ENCODE assay signal across 1 cellular context in the genomic region with DNA sequence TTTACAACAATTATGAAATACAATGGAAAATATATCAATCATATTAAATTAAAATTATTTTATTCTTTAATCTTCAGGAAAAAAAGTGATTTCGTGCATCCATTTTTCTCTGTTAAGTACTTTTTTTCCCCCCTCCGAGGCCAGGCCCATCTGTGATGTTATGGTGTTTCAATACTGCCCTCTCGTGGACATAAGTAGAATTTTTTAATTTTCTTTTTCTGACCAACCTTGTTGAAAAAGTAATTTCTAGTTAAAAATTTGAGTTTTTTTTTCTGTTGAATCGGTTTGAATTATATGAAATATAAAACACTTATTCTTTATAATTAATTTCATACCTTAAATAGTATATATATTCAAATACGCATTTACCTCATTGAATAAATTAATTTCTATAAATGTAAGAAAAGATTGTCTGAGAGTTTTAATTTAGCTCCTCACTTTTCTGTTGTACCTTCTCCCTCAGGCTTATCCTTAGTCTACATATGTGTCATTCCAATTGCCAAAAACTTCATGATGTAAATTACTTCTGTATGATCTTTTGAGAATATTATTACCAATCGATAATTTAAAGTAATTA.
TF ChIP-seq lines count a peak whose summit lies in the region.

No MANE protein-coding gene starts in this region.

TF ChIP-seq in liver, 16 proteins besides CTCF, POLR2A, EP300 and RAD21 (continued from another document):
- TF ChIP-seq, protein P1, sequence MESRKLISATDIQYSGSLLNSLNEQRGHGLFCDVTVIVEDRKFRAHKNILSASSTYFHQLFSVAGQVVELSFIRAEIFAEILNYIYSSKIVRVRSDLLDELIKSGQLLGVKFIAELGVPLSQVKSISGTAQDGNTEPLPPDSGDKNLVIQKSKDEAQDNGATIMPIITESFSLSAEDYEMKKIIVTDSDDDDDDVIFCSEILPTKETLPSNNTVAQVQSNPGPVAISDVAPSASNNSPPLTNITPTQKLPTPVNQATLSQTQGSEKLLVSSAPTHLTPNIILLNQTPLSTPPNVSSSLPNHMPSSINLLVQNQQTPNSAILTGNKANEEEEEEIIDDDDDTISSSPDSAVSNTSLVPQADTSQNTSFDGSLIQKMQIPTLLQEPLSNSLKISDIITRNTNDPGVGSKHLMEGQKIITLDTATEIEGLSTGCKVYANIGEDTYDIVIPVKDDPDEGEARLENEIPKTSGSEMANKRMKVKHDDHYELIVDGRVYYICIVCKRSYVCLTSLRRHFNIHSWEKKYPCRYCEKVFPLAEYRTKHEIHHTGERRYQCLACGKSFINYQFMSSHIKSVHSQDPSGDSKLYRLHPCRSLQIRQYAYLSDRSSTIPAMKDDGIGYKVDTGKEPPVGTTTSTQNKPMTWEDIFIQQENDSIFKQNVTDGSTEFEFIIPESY (IDR thresholded peaks at IDR 0.05), result no peak
- TF ChIP-seq HNF4A (conservative IDR thresholded peaks at IDR 0.05), result no peak
- TF ChIP-seq NR2F2 (IDR thresholded peaks at IDR 0.05), result no peak
- TF ChIP-seq YY1 (IDR thresholded peaks at IDR 0.05), result no peak
- TF ChIP-seq FOXA2 (IDR thresholded peaks at IDR 0.05), result no peak
- no peak for TF ChIP-seq RXRA (IDR thresholded peaks at IDR 0.05)
- no peak for TF ChIP-seq SP1 (IDR thresholded peaks at IDR 0.05)
- TF ChIP-seq, protein P2, sequence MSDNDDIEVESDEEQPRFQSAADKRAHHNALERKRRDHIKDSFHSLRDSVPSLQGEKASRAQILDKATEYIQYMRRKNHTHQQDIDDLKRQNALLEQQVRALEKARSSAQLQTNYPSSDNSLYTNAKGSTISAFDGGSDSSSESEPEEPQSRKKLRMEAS (IDR thresholded peaks at IDR 0.05), result no peak
- no peak for TF ChIP-seq HNF4G (IDR thresholded peaks at IDR 0.05)
- no peak for TF ChIP-seq EGR1 (IDR thresholded peaks at IDR 0.05; ENCODE audit: low read depth in 2 of 2)
- TF ChIP-seq JUND (IDR thresholded peaks at IDR 0.05), result no peak
